Comparison of ENCODE assay signal across 8 cellular contexts in the genomic region with DNA sequence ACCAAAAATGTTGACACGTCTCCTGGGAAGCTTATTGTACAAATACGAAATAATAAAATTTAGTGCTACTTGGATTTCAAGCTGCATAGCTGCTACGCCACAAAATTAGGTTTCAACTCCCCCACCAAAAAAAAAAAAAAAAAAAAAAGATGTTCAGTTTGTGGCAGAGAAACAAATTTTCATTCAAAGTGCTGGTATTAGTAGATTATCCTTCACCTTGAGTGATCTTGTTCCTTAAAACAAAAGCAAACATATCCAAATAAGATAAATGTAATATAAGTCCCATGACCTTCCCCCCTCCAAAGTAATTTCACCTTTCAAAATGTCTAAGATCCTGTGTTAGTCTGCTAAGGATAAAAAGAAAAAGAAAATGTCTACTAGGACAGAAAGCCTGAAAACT. TPM values are rescaled to one million over a fixed set of nuclear protein-coding genes. Genes with fewer than 3 reads are reported as not detected.
DNase-seq lines count a peak whose midpoint lies in the region; ATAC-seq, FAIRE-seq and TF ChIP-seq lines count a peak whose summit lies in the region.

No MANE protein-coding gene starts in this region.

- TF ChIP-seq CTCF in AG10803 (conservative IDR thresholded peaks at IDR 0.05; ENCODE audit: low read length) (no peak), LNCaP clone FGC (IDR thresholded peaks at IDR 0.05; ENCODE audit: control insufficient read depth, extremely low read depth, insufficient read depth) (no peak), dorsolateral prefrontal cortex (IDR thresholded peaks at IDR 0.05 in 54 of 56, conservative IDR thresholded peaks at IDR 0.05 in 2 of 56; ENCODE audit: low read depth in 1 of 56, partially characterized antibody in 56 of 56) (no peak), nephron (IDR thresholded peaks at IDR 0.05; ENCODE audit: unreplicated experiment in 3 of 3) (no peak), GM20000 (IDR thresholded peaks at IDR 0.05; ENCODE audit: extremely low read depth, missing control alignments) (no peak)

- intact Hi-C loops in dorsolateral prefrontal cortex (cut with DNase I), result loop anchor here (2.0 to 10.0 kb wide), 3 partner anchors 81 to 291 kb away; a partner anchor contains a TSS
- intact Hi-C loops in sciatic nerve (cut with DNase I), result loop anchor here (5.0 kb wide), 1 partner anchor 83 kb away; no protein-coding TSS in a partner anchor

- H3K4me3 Mint-ChIP-seq in nephron, result peak overlapping the region; percentile 94 to 100 (median 97)

- H3K4me3 ChIP-seq in AG10803 (ENCODE audit: low read length), result peak overlapping the region; percentile 95
- peak overlapping the region; percentile 92 for H3K4me3 ChIP-seq in LNCaP clone FGC (ENCODE audit: low read depth, low read length)
- peak overlapping the region; percentile 63 to 98 (median 92) for H3K4me3 ChIP-seq in dorsolateral prefrontal cortex

- no peak for DNase-seq in AG10803 (ENCODE audit: low read depth)
- no peak for DNase-seq in LNCaP clone FGC (ENCODE audit: low read depth)
- no peak for DNase-seq in dorsolateral prefrontal cortex
- DNase-seq in amniotic stem cell (lab: John Stamatoyannopoulos, UW), result no peak
- no peak for DNase-seq in RCC 7860 (ENCODE audit: low spot score)
- DNase-seq in GM20000 (ENCODE audit: low spot score), result no peak
- no peak for DNase-seq in sciatic nerve (ENCODE audit: low spot score)

- no peaks in the 10 kb centered on the region for H3K27me3 Mint-ChIP-seq in nephron (ENCODE audit: low read depth)

- FAIRE-seq in RCC 7860 (lab: Jason Lieb, UNC), result no peak

- no peak for ATAC-seq in sciatic nerve

- H3K27ac ChIP-seq in dorsolateral prefrontal cortex, result peak overlapping the region; percentile 10 to 100 (median 100)

- H3K9me3 Mint-ChIP-seq in nephron, result no peaks in the 10 kb centered on the region

- no peaks in the 10 kb centered on the region for H3K27me3 ChIP-seq in dorsolateral prefrontal cortex

- peaks cover 46% of the 10 kb centered on the region for H3K4me1 Mint-ChIP-seq in nephron

- H3K36me3 Mint-ChIP-seq in nephron (ENCODE audit: low read depth), result peaks cover 26% of the 10 kb centered on the region

- H3K27ac Mint-ChIP-seq in nephron, result peak overlapping the region; percentile 92 to 98 (median 98)

RNA-seq across cellular contexts. Expression of a gene that starts 2.2 kb away (rescaled TPM):
- 10 to 100 TPM; 41.0 to 97.0 (median 58.6) TPM for total RNA-seq in dorsolateral prefrontal cortex
- 114 TPM for total RNA-seq in sciatic nerve

RNA-seq across cellular contexts. Expression of a gene that starts 28.5 kb away (rescaled TPM):
- total RNA-seq in dorsolateral prefrontal cortex, result 10 to 100 TPM in 1 of 120 experiments, 1 to 10 TPM in 40, under 1 TPM in 79; 0.27 to 16.6 (median 0.80) TPM
- total RNA-seq in sciatic nerve, result 2.0 TPM
